ENCODE assay signal across 8 cellular contexts in the genomic region with DNA sequence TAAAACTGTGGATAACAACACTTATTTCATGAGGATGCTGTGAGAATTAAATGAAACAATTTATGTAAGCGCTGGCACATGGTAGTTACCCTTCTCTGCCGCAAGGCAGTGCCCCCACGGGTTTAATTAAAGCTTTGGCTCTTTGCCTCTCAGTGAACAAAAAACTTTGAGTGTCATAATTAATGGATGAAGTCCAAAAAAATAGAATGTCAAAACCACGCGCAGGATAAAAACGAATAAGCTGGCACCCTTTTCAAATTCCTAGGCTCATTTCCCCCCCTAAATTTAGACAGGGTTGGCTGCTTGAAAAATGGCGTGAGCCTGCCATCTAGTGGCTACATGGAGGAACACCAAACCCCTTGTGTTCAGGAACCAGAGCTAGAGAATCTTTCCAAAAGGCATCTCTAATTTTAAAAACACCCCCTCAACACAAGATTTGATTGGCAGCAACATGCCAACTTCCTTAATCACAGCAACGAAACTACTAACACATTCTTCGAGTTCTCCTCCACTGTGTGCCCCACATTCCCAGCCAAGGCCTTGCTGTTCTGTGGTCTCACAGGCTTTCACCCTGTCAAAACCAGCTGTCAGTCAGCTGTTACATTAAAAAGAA. TPM values are rescaled to one million over a fixed set of nuclear protein-coding genes. Genes with fewer than 3 reads are reported as not detected.
DNase-seq lines count a peak whose midpoint lies in the region; ATAC-seq, FAIRE-seq and TF ChIP-seq lines count a peak whose summit lies in the region.

No MANE protein-coding gene starts in this region.

- peaks cover under 1% of the 10 kb centered on the region for H3K27me3 Mint-ChIP-seq in activated naive CD8-positive, alpha-beta T cell treated with anti-CD3 and anti-CD28 coated beads, Interleukin-2, amount 10 ng/mL, durations not matched to agents 7 days and 5 days

- ATAC-seq in GM21717 (IDR thresholded peaks at IDR 0.05; ENCODE audit: unreplicated experiment) (peak; percentile 70), SK-N-SH treated with all-trans-retinoic acid at 6 μM for 48 hours (peak; percentile 96), left ventricle myocardium superior (peak; percentile 90), sciatic nerve (peak; percentile 92)
- peak; percentile 84 for ATAC-seq in activated naive CD8-positive, alpha-beta T cell treated with anti-CD3 and anti-CD28 coated beads, Interleukin-2, amount 10 ng/mL, durations not matched to agents 7 days and 5 days (ENCODE audit: low read depth)

- intact Hi-C loops in left ventricle myocardium superior (cut with micrococcal nuclease) (no loop called here), sciatic nerve (cut with DNase I) (no loop called here)

- H3K4me1 Mint-ChIP-seq in activated naive CD8-positive, alpha-beta T cell treated with anti-CD3 and anti-CD28 coated beads, Interleukin-2, amount 10 ng/mL, durations not matched to agents 7 days and 5 days = peaks cover 9% of the 10 kb centered on the region

- no peaks in the 10 kb centered on the region for H3K36me3 Mint-ChIP-seq in activated naive CD8-positive, alpha-beta T cell treated with anti-CD3 and anti-CD28 coated beads, Interleukin-2, amount 10 ng/mL, durations not matched to agents 7 days and 5 days

- DNase-seq in KBM-7 (peak; percentile 77), left ventricle myocardium superior (peak; percentile 53), sciatic nerve (ENCODE audit: low spot score) (peak; percentile 78), NCI-H128 (lab: John Stamatoyannopoulos, UW; ENCODE audit: unreplicated experiment) (no peak)
- peak; percentile 54 for DNase-seq in activated naive CD8-positive, alpha-beta T cell treated with anti-CD3 and anti-CD28 coated beads, Interleukin-2, amount 10 ng/mL, durations not matched to agents 7 days and 5 days

- FAIRE-seq in G401.6 (lab: Jason Lieb, UNC) = peak; percentile 65

- no peak overlapping the region for H3K27ac Mint-ChIP-seq in activated naive CD8-positive, alpha-beta T cell treated with anti-CD3 and anti-CD28 coated beads, Interleukin-2, amount 10 ng/mL, durations not matched to agents 7 days and 5 days

- in situ Hi-C loops in KBM-7 (cut with MboI; ENCODE audit: low pct_unique_long_range_greater_than_20kb, low sequenced_read_pairs) = no loop called here

- no peaks in the 10 kb centered on the region for H3K9me3 Mint-ChIP-seq in activated naive CD8-positive, alpha-beta T cell treated with anti-CD3 and anti-CD28 coated beads, Interleukin-2, amount 10 ng/mL, durations not matched to agents 7 days and 5 days

- POLR2A ChIA-PET in activated naive CD8-positive, alpha-beta T cell treated with anti-CD3 and anti-CD28 coated beads, Interleukin-2, amount 10 ng/mL, durations not matched to agents 7 days and 5 days (lab: Charles Lee) = no interaction called here

- H3K4me3 Mint-ChIP-seq in activated naive CD8-positive, alpha-beta T cell treated with anti-CD3 and anti-CD28 coated beads, Interleukin-2, amount 10 ng/mL, durations not matched to agents 7 days and 5 days = no peak overlapping the region

TF ChIP-seq in SK-N-SH treated with all-trans-retinoic acid at 6 μM for 48 hours, 23 proteins besides CTCF, POLR2A, EP300 and RAD21:
- no peak for TF ChIP-seq ISL1 (CRISPR knock-in tag; IDR thresholded peaks at IDR 0.05)
- TF ChIP-seq TCF4 (CRISPR knock-in tag; IDR thresholded peaks at IDR 0.05; ENCODE audit: borderline replicate concordance) = no peak
- no peak for TF ChIP-seq GLIS3 (CRISPR knock-in tag; IDR thresholded peaks at IDR 0.05)
- TF ChIP-seq ZFP3 (CRISPR knock-in tag; IDR thresholded peaks at IDR 0.05) = no peak

RNA-seq across cellular contexts. Expression of a gene that starts 29.0 kb away (rescaled TPM):
- 100 to 1,000 TPM; 138 to 144 TPM for total RNA-seq in activated naive CD8-positive, alpha-beta T cell treated with anti-CD3 and anti-CD28 coated beads, Interleukin-2, amount 10 ng/mL, durations not matched to agents 7 days and 5 days
- 85.4 TPM for total RNA-seq in left ventricle myocardium superior
- 114 TPM for total RNA-seq in sciatic nerve

RNA-seq across cellular contexts. Expression of a gene that starts 51.5 kb away (rescaled TPM):
- total RNA-seq in activated naive CD8-positive, alpha-beta T cell treated with anti-CD3 and anti-CD28 coated beads, Interleukin-2, amount 10 ng/mL, durations not matched to agents 7 days and 5 days = 10 to 100 TPM; 36.2 to 37.1 TPM
- total RNA-seq in left ventricle myocardium superior (13.9 TPM), sciatic nerve (23.0 TPM)

RNA-seq across cellular contexts. Expression of a gene that starts 52.0 kb away (rescaled TPM):
- total RNA-seq in activated naive CD8-positive, alpha-beta T cell treated with anti-CD3 and anti-CD28 coated beads, Interleukin-2, amount 10 ng/mL, durations not matched to agents 7 days and 5 days = 10 to 100 TPM; 50.5 to 54.5 TPM
- total RNA-seq in left ventricle myocardium superior (0.72 TPM), sciatic nerve (0.85 TPM)

Comparison
In these comparisons a context has a peak if more than half of its experiments do, and no peak if none do; other contexts are left out.
1. RNA of a gene that starts 52.0 kb away (total RNA-seq): 50.5 to 54.5 TPM in activated naive CD8-positive, alpha-beta T cell treated with anti-CD3 and anti-CD28 coated beads, Interleukin-2, amount 10 ng/mL, durations not matched to agents 7 days and 5 days; 0.85 TPM in sciatic nerve (single experiment) and 0.72 TPM in left ventricle myocardium superior (single experiment); every median in the first group is over 10 times any median in the second.
2. Peak in every context shown above with its lines, with median percentiles within 50 percentile points of each other: ATAC-seq.